29 cellular contexts compared by ENCODE assay signal in the genomic region with DNA sequence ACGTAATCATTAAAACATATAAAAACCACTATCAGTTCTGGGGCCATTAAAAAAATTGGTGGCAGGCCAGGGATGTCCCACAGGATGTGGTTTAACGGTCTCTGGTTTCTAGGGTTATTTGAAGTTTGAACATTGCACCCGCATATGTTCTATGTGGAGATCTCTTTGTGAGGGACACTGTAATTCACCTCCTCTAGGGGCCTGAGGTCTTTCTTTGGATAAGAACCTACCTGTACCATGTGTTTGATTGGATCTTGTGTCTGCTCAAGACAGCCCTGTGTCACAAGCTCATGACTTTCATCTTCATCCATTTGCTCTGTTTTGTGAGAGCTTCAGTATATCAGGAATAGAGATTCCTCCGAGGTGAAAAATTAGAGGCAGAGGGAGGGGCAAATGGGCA.
"Had no signal": no experiment of that assay in that cellular context is flagged by ENCODE, and none has a peak within 500 bp of the region (broad histone marks: within the 10 kb centered on the region; RNA-seq: fewer than 3 reads in every experiment).

No MANE protein-coding gene starts in this region.

- H3K27me3 ChIP-seq: breast epithelium, ovary had no signal

- DNase-seq: activated CD4-positive, alpha-beta T cell treated with anti-CD3 and anti-CD28 coated beads for 4 hours; activated CD4-positive, alpha-beta T cell treated with anti-CD3 and anti-CD28 coated beads, Interleukin-2, amount 50 U/mL, for 48 hours; activated CD4-positive, CD25-positive, alpha-beta regulatory T cell; activated CD8-positive, alpha-beta memory T cell treated with anti-CD3 and anti-CD28 coated beads, Interleukin-2, amount 50 U/mL, for 4 hours; activated gamma-delta T cell; activated naive CD4-positive, alpha-beta T cell treated with anti-CD3 and anti-CD28 coated beads, Interleukin-2, amount 10 ng/mL, durations not matched to agents 7 days and 5 days; activated T-cell treated with anti-CD3 and anti-CD28 coated beads, Interleukin-2, amount 50 U/mL, for 1 hour; amygdala; central memory CD4-positive, alpha-beta T cell; esophagus squamous epithelium; foreskin melanocyte; islet precursor cell; left ventricle myocardium inferior; mesendoderm; ovary; retina; stimulated activated CD4-positive, alpha-beta T cell treated with anti-CD3 and anti-CD28 coated beads, Interleukin-4, amount 100 ng/mL, for 24 hours; stimulated activated naive CD8-positive, alpha-beta T cell treated with anti-CD3 and anti-CD28 coated beads, Interleukin-15, amount 100 ng/mL, for 72 hours; substantia nigra; T-helper 1 cell had no signal

- H3K9me3 Mint-ChIP-seq: activated naive CD4-positive, alpha-beta T cell treated with anti-CD3 and anti-CD28 coated beads, Interleukin-2, amount 10 ng/mL, durations not matched to agents 7 days and 5 days; activated T-helper 1 cell treated with anti-CD3 and anti-CD28 coated beads, Interleukin-12 subunit alpha, Interleukin-12 subunit beta, Interleukin-2, Interleukin-4 antibody, amounts not matched to agents 30 ng/mL and 10 ng/mL and 1 ng/mL, durations not matched to agents 14 hours and 24 hours and 36 hours; nephron; stimulated activated effector memory CD8-positive, alpha-beta T cell treated with anti-CD3 and anti-CD28 coated beads, Interleukin-12 subunit alpha, Interleukin-12 subunit beta, amount 100 ng/mL, for 72 hours; stimulated activated naive CD8-positive, alpha-beta T cell treated with anti-CD3 and anti-CD28 coated beads, Interleukin-15, amount 100 ng/mL, for 72 hours; type B pancreatic cell had no signal

- H3K4me3 Mint-ChIP-seq: activated naive CD4-positive, alpha-beta T cell treated with anti-CD3 and anti-CD28 coated beads, Interleukin-2, amount 10 ng/mL, durations not matched to agents 7 days and 5 days; activated T-helper 1 cell treated with anti-CD3 and anti-CD28 coated beads, Interleukin-12 subunit alpha, Interleukin-12 subunit beta, Interleukin-2, Interleukin-4 antibody, amounts not matched to agents 30 ng/mL and 10 ng/mL and 1 ng/mL, durations not matched to agents 14 hours and 24 hours and 36 hours; nephron; stimulated activated effector memory CD8-positive, alpha-beta T cell treated with anti-CD3 and anti-CD28 coated beads, Interleukin-12 subunit alpha, Interleukin-12 subunit beta, amount 100 ng/mL, for 72 hours; stimulated activated naive CD8-positive, alpha-beta T cell treated with anti-CD3 and anti-CD28 coated beads, Interleukin-15, amount 100 ng/mL, for 72 hours; type B pancreatic cell had no signal

- H3K36me3 Mint-ChIP-seq: activated naive CD4-positive, alpha-beta T cell treated with anti-CD3 and anti-CD28 coated beads, Interleukin-2, amount 10 ng/mL, durations not matched to agents 7 days and 5 days; stimulated activated effector memory CD8-positive, alpha-beta T cell treated with anti-CD3 and anti-CD28 coated beads, Interleukin-12 subunit alpha, Interleukin-12 subunit beta, amount 100 ng/mL, for 72 hours; type B pancreatic cell had no signal

- H3K36me3 ChIP-seq: breast epithelium, esophagus squamous epithelium, left ventricle myocardium inferior, ovary, prostate gland had no signal

- H3K9me3 ChIP-seq: breast epithelium, esophagus squamous epithelium, left ventricle myocardium inferior, ovary, prostate gland had no signal

- H3K27ac ChIP-seq: breast epithelium, esophagus squamous epithelium, left ventricle myocardium inferior, ovary, prostate gland, skin epidermis had no signal

- ATAC-seq: sciatic nerve; stimulated activated effector memory CD8-positive, alpha-beta T cell treated with anti-CD3 and anti-CD28 coated beads, Interleukin-12 subunit alpha, Interleukin-12 subunit beta, amount 100 ng/mL, for 72 hours; stimulated activated naive CD8-positive, alpha-beta T cell treated with anti-CD3 and anti-CD28 coated beads, Interleukin-15, amount 100 ng/mL, for 72 hours had no signal

- H3K4me3 ChIP-seq: breast epithelium, esophagus squamous epithelium, left ventricle myocardium inferior, lung, ovary, prostate gland, skin epidermis had no signal

- H3K27ac Mint-ChIP-seq: activated naive CD4-positive, alpha-beta T cell treated with anti-CD3 and anti-CD28 coated beads, Interleukin-2, amount 10 ng/mL, durations not matched to agents 7 days and 5 days; activated T-helper 1 cell treated with anti-CD3 and anti-CD28 coated beads, Interleukin-12 subunit alpha, Interleukin-12 subunit beta, Interleukin-2, Interleukin-4 antibody, amounts not matched to agents 30 ng/mL and 10 ng/mL and 1 ng/mL, durations not matched to agents 14 hours and 24 hours and 36 hours; nephron; stimulated activated effector memory CD8-positive, alpha-beta T cell treated with anti-CD3 and anti-CD28 coated beads, Interleukin-12 subunit alpha, Interleukin-12 subunit beta, amount 100 ng/mL, for 72 hours; type B pancreatic cell had no signal

- H3K4me1 ChIP-seq: breast epithelium, esophagus squamous epithelium, left ventricle myocardium inferior, prostate gland had no signal
